In the genomic region with DNA sequence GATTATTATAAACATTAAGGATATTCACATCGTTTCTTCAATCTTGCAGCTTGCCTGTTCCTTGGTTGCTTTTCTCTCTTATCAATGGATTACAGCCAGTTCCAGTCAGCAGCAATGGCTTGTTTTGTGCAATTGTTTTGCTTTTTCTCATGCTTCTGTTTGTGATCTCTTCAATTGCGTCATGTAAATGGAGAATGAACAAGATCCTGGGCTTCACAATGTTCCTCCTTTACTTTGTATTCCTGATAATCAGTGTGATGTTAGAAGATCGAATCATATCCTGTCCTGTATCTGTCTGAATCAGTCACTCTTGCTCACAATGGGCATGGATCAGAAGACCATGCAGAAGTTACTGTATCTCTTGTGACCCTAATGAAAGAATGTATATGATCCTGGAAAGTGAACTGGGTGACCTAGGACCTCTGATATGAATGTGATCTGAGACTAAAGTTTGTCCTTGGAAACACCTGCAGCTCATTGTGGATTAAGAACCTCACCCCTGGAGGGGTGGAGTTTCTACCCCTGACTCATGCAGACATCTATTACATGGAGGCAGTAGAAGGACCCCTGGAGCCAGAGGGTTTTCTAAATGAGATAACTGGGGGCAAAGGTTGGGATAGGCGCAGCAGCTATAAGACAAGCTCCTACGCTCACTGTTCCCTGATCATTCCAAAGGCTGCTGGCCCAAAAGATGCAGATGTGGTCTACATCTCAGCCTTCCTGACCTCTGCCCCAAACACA, we compare ENCODE assay signal across 14 cellular contexts. TPM values are rescaled to one million over a fixed set of nuclear protein-coding genes. Genes with fewer than 3 reads are reported as not detected.
A peak's percentile ranks its signal among the peaks of the same experiment; 100 is the strongest.
DNase-seq lines count a peak whose midpoint lies in the region; ATAC-seq and TF ChIP-seq lines count a peak whose summit lies in the region.
"Had no signal": no experiment of that assay in that cellular context is flagged by ENCODE, and none has a peak within 500 bp of the region (broad histone marks: within the 10 kb centered on the region; RNA-seq: fewer than 3 reads in every experiment).

No MANE protein-coding gene starts in this region.

- no peak overlapping the region for H3K4me2 ChIP-seq in mesenchymal stem cell (ENCODE audit: low read length, poor library complexity, severe bottlenecking)

- no peak overlapping the region for H3K4me3 ChIP-seq in SJSA1
- H3K4me3 ChIP-seq in endodermal cell (ENCODE audit: low read length), result peak overlapping the region; percentile 43
- no peak overlapping the region for H3K4me3 ChIP-seq in mesenchymal stem cell (ENCODE audit: insufficient read depth in 1 of 2, low read depth in 1 of 2, low read length in 2 of 2)
- H3K4me3 ChIP-seq: ascending aorta, suprapubic skin had no signal

- no peak overlapping the region for H2AFZ ChIP-seq in mesenchymal stem cell (ENCODE audit: low read depth, low read length)

- H3K23ac ChIP-seq in mesenchymal stem cell (ENCODE audit: low read length in 2 of 2), result no peak overlapping the region

- H2BK15ac ChIP-seq in mesenchymal stem cell (ENCODE audit: low read depth, poor library complexity, severe bottlenecking), result no peak overlapping the region

- no peaks in the 10 kb centered on the region for H3K36me3 ChIP-seq in SJSA1
- H3K36me3 ChIP-seq in endodermal cell (ENCODE audit: control insufficient read depth, insufficient read depth, low read length), result no peaks in the 10 kb centered on the region
- peaks cover 17 to 34% of the 10 kb centered on the region in 2 experiments for H3K36me3 ChIP-seq in mesenchymal stem cell (ENCODE audit: control insufficient read depth in 1 of 2, insufficient read depth in 2 of 2, low read depth in 1 of 2, low read length in 2 of 2)

- peaks cover 32% of the 10 kb centered on the region for H3K4me1 Mint-ChIP-seq in endodermal cell

- no peak overlapping the region for H3K14ac ChIP-seq in mesenchymal stem cell (ENCODE audit: low read length in 2 of 2)

- no peak overlapping the region for H2BK120ac ChIP-seq in mesenchymal stem cell (ENCODE audit: low read depth, low read length)

- peaks cover 7% of the 10 kb centered on the region for H3K36me3 Mint-ChIP-seq in endodermal cell (ENCODE audit: low read depth)

- H3K9ac ChIP-seq in endodermal cell (ENCODE audit: extremely low read depth, low read length, poor library complexity, severe bottlenecking) (peak overlapping the region; percentile 12), mesenchymal stem cell (ENCODE audit: low read length) (peak overlapping the region; percentile 37)

- H3K4me1 ChIP-seq in SJSA1 (replicated peaks) (peaks cover 35% of the 10 kb centered on the region), endodermal cell (ENCODE audit: control insufficient read depth, insufficient read depth, low read length) (peaks cover 18% of the 10 kb centered on the region), mesenchymal stem cell (ENCODE audit: control insufficient read depth, insufficient read depth, low read depth, low read length) (peaks cover 4% of the 10 kb centered on the region)
- H3K4me1 ChIP-seq: ascending aorta had no signal

- no peaks in the 10 kb centered on the region for H3K27me3 Mint-ChIP-seq in endodermal cell (ENCODE audit: insufficient read depth)

- H3K79me1 ChIP-seq in mesenchymal stem cell (replicated peaks; ENCODE audit: low read length, poor library complexity, severe bottlenecking), result no peaks in the 10 kb centered on the region

- H3K27ac Mint-ChIP-seq in endodermal cell, result peak overlapping the region; percentile 4

- H2BK5ac ChIP-seq in mesenchymal stem cell (ENCODE audit: low read depth, low read length, poor library complexity, severe bottlenecking), result no peak overlapping the region

- no peaks in the 10 kb centered on the region for H3K27me3 ChIP-seq in SJSA1 (replicated peaks)
- H3K27me3 ChIP-seq in endodermal cell (ENCODE audit: control insufficient read depth, insufficient read depth, low read length, poor library complexity, severe bottlenecking), result no peaks in the 10 kb centered on the region
- no peaks in the 10 kb centered on the region for H3K27me3 ChIP-seq in mesenchymal stem cell (ENCODE audit: control insufficient read depth in 1 of 2, insufficient read depth in 1 of 2, low read length in 2 of 2)
- H3K27me3 ChIP-seq: ascending aorta, suprapubic skin had no signal

- H3K4ac ChIP-seq in mesenchymal stem cell (ENCODE audit: low read depth in 1 of 2, low read length in 2 of 2), result no peak overlapping the region

- no peak for ATAC-seq in HG03571 (IDR thresholded peaks at IDR 0.05; ENCODE audit: unreplicated experiment)

- H2BK12ac ChIP-seq in mesenchymal stem cell (ENCODE audit: low read length in 2 of 2), result no peak overlapping the region

- 85 to 92% methylated on average over 5 of the region's 5 CpGs for WGBS in endodermal cell (ENCODE audit: insufficient coverage in 1 of 2, insufficient read length in 1 of 2), 2 experiments
- WGBS in mesenchymal stem cell, result 84% methylated on average over 4 of the region's 5 CpGs

- no peaks in the 10 kb centered on the region for H3K9me3 Mint-ChIP-seq in endodermal cell

- no peak overlapping the region for H4K91ac ChIP-seq in mesenchymal stem cell (ENCODE audit: low read length)

- no peak for TF ChIP-seq CTCF in endodermal cell (conservative IDR thresholded peaks at IDR 0.05)

- peak overlapping the region; percentile 46 for H3K27ac ChIP-seq in SJSA1
- no peak overlapping the region for H3K27ac ChIP-seq in endodermal cell (ENCODE audit: low read depth, low read length)
- no peak overlapping the region for H3K27ac ChIP-seq in mesenchymal stem cell (ENCODE audit: low read length, poor library complexity, severe bottlenecking)
- H3K27ac ChIP-seq: ascending aorta, C4-2B, suprapubic skin had no signal

- no peaks in the 10 kb centered on the region for H3K9me3 ChIP-seq in SJSA1 (replicated peaks)
- no peaks in the 10 kb centered on the region for H3K9me3 ChIP-seq in endodermal cell (ENCODE audit: control insufficient read depth, low read length)
- no peaks in the 10 kb centered on the region for H3K9me3 ChIP-seq in mesenchymal stem cell (ENCODE audit: control insufficient read depth, low read length)
- H3K9me3 ChIP-seq: ascending aorta, suprapubic skin had no signal

- H3K18ac ChIP-seq in mesenchymal stem cell (ENCODE audit: low read depth in 1 of 2, low read length in 2 of 2), result no peak overlapping the region

- H2AK5ac ChIP-seq in mesenchymal stem cell (ENCODE audit: low read length, severe bottlenecking), result no peak overlapping the region

- H3K4me3 Mint-ChIP-seq in endodermal cell, result no peak overlapping the region

- H4K8ac ChIP-seq in mesenchymal stem cell (ENCODE audit: low read length), result no peak overlapping the region

- DNase-seq in EH (ENCODE audit: low read depth) (peak; percentile 24), SJSA1 (ENCODE audit: low read depth in 1 of 2, low spot score in 2 of 2) (no peak), endodermal cell (no peak), mesenchymal stem cell (peak; percentile 41), NCI-H774 (lab: John Stamatoyannopoulos, UW) (no peak), AML-193 (lab: John Stamatoyannopoulos, UW) (no peak)
- DNase-seq: activated CD4-positive, CD25-positive, alpha-beta regulatory T cell; NCI-H1694 treated with DMSO at 0.1 percent for 48 hours; NCI-H510A treated with DMSO at 0.1 percent for 48 hours; stimulated activated CD4-positive, alpha-beta T cell treated with anti-CD3 and anti-CD28 coated beads, Interleukin-15, amount 100 ng/mL, for 24 hours had no signal

RNA-seq across cellular contexts. Expression of gene SLC24A1, which starts 32.2 kb away (rescaled TPM):
- total RNA-seq in SJSA1 (2014; rRNA removed; shearing (Covaris generic)), result 6.0 and 8.2 TPM in 2 replicates
- total RNA-seq in endodermal cell, result 10 to 100 TPM; 12.0 to 14.2 TPM
- 6.0 TPM for polyA plus RNA-seq in endodermal cell (2013, experiment 1 of 2)
- polyA plus RNA-seq in endodermal cell (2013, experiment 2 of 2), result 7.5 TPM
- 6.1 TPM for polyA plus RNA-seq in mesenchymal stem cell (2013, experiment 1 of 2)
- 5.1 TPM for polyA plus RNA-seq in mesenchymal stem cell (2013, experiment 2 of 2)

RNA-seq across cellular contexts. Expression of gene INTS14, which starts 43.0 kb away (rescaled TPM):
- total RNA-seq in SJSA1 (2014; rRNA removed; shearing (Covaris generic)), result 29.4 and 67.3 TPM in 2 replicates
- 10 to 100 TPM; 33.4 to 37.7 TPM for total RNA-seq in endodermal cell
- polyA plus RNA-seq in endodermal cell (2013, experiment 1 of 2), result 46.1 TPM
- polyA plus RNA-seq in endodermal cell (2013, experiment 2 of 2), result 48.0 TPM
- 22.2 TPM for polyA plus RNA-seq in mesenchymal stem cell (2013, experiment 1 of 2)
- polyA plus RNA-seq in mesenchymal stem cell (2013, experiment 2 of 2), result 22.1 TPM

Comparison
In these comparisons a context has a peak if more than half of its experiments do, and no peak if none do; other contexts are left out.
1. DNase-seq: peak in EH (single experiment) and mesenchymal stem cell (single experiment); none in SJSA1 (0 of 2), endodermal cell (single experiment), NCI-H774 (single experiment) and AML-193 (0 of 2).